8 cellular contexts compared by ENCODE assay signal in genomic region chr22:29270475-29271271, GRCh38. TPM values are rescaled to one million over a fixed set of nuclear protein-coding genes. Genes with fewer than 3 reads are reported as not detected.
DNase-seq lines count a peak whose midpoint lies in the region; ATAC-seq and TF ChIP-seq lines count a peak whose summit lies in the region.

No MANE protein-coding gene starts in this region.

- H3K27ac Mint-ChIP-seq in IgD-negative memory B cell, result peak overlapping the region; percentile 34 to 99 (median 98)

- H3K4me3 Mint-ChIP-seq in IgD-negative memory B cell, result peak overlapping the region; percentile 94 to 99 (median 98)

- peaks cover 34 to 71% (median 55%) of the 10 kb centered on the region in 3 donors for H3K4me1 Mint-ChIP-seq in IgD-negative memory B cell

- intact Hi-C loops in lower lobe of right lung (cut with DNase I), result no loop called here
- intact Hi-C loops in aorta (cut with DNase I), result loop anchor here in 1 of 2 donors (2.0 kb wide), 1 partner anchor 72 kb away; no protein-coding TSS in a partner anchor

- peaks cover 73% of the 10 kb centered on the region for H3K4me1 ChIP-seq in lower lobe of right lung
- peaks cover 1 to 5% of the 10 kb centered on the region in 2 donors for H3K4me1 ChIP-seq in aorta (ENCODE audit: control insufficient read depth in 1 of 2, insufficient read depth in 2 of 2, low read length in 2 of 2)

- peak; percentile 27 for DNase-seq in AG10803 (ENCODE audit: low read depth)
- DNase-seq in astrocyte of the hippocampus (ENCODE audit: low read depth, low spot score), result peak; percentile 21
- no peak for DNase-seq in lower lobe of right lung
- no peak for DNase-seq in aorta

- H3K9me3 ChIP-seq in lower lobe of right lung (no peaks in the 10 kb centered on the region), aorta (ENCODE audit: control insufficient read depth, low read length) (no peaks in the 10 kb centered on the region)

- H3K4me3 ChIP-seq in AG10803 (ENCODE audit: low read length), result peak overlapping the region; percentile 91
- H3K4me3 ChIP-seq in lower lobe of right lung, result peak overlapping the region; percentile 73
- H3K4me3 ChIP-seq in aorta (ENCODE audit: low read length in 2 of 2), result peak overlapping the region; percentile 56 to 86

- ATAC-seq in lower lobe of right lung (no peak), aorta (ENCODE audit: low FRiP score) (no peak), esophagus mucosa (no peak), HG02884 (IDR thresholded peaks at IDR 0.05; ENCODE audit: unreplicated experiment) (no peak), GM21737 (IDR thresholded peaks at IDR 0.05; ENCODE audit: unreplicated experiment) (no peak)

- H3K9me3 Mint-ChIP-seq in IgD-negative memory B cell, result no peaks in the 10 kb centered on the region

- no peaks in the 10 kb centered on the region for H3K27me3 Mint-ChIP-seq in IgD-negative memory B cell

- H3K36me3 Mint-ChIP-seq in IgD-negative memory B cell, result peaks cover 8% of the 10 kb centered on the region

- TF ChIP-seq CTCF in AG10803 (conservative IDR thresholded peaks at IDR 0.05; ENCODE audit: low read length) (no peak), lower lobe of right lung (IDR thresholded peaks at IDR 0.05) (no peak)

- no peaks in the 10 kb centered on the region for H3K27me3 ChIP-seq in lower lobe of right lung (ENCODE audit: low read depth)
- no peaks in the 10 kb centered on the region for H3K27me3 ChIP-seq in aorta (ENCODE audit: control insufficient read depth in 1 of 2, insufficient read depth in 2 of 2, low read length in 1 of 2)

- peaks cover 39% of the 10 kb centered on the region for H3K36me3 ChIP-seq in lower lobe of right lung
- peaks cover 0 to 2% of the 10 kb centered on the region in 2 donors for H3K36me3 ChIP-seq in aorta (ENCODE audit: control insufficient read depth in 1 of 2, insufficient read depth in 2 of 2, low read length in 1 of 2)

- WGBS in aorta, 2 donors, result 1 to 3% methylated on average over 9 of the region's 9 CpGs

- H3K27ac ChIP-seq in lower lobe of right lung, result no peak overlapping the region
- H3K27ac ChIP-seq in aorta (ENCODE audit: low read depth in 1 of 2, low read length in 2 of 2), result no peak overlapping the region

RNA-seq across cellular contexts. Expression of gene EWSR1, which starts 2.6 kb away (rescaled TPM):
- 211 TPM for polyA plus RNA-seq in IgD-negative memory B cell
- total RNA-seq in lower lobe of right lung, result 159 TPM
- 100 to 1,000 TPM; 176 to 184 TPM for total RNA-seq in aorta
- 100 to 1,000 TPM in 1 of 2 donors, 10 to 100 TPM in 1; 74.8 to 207 TPM for polyA plus RNA-seq in aorta
- total RNA-seq in esophagus mucosa, result 127 TPM

RNA-seq across cellular contexts. Expression of gene RHBDD3, which starts 2.9 kb away (rescaled TPM):
- polyA plus RNA-seq in IgD-negative memory B cell (9.7 TPM), aorta (10 to 100 TPM in 1 of 2 donors, 1 to 10 TPM in 1; 5.5 to 19.4 TPM)
- total RNA-seq in lower lobe of right lung (16.4 TPM), aorta (10 to 100 TPM in 1 of 2 donors, 1 to 10 TPM in 1; 9.0 to 17.4 TPM), esophagus mucosa (10.4 TPM)

RNA-seq across cellular contexts. Expression of gene GAS2L1, which starts 35.8 kb away (rescaled TPM):
- polyA plus RNA-seq in IgD-negative memory B cell, result 0.46 TPM
- total RNA-seq in lower lobe of right lung, result 29.9 TPM
- total RNA-seq in aorta, result 10 to 100 TPM; 21.0 to 22.3 TPM
- polyA plus RNA-seq in aorta, result 10 to 100 TPM; 11.4 to 21.5 TPM
- total RNA-seq in esophagus mucosa, result 27.7 TPM

RNA-seq across cellular contexts. Expression of gene RASL10A, which starts 44.8 kb away (rescaled TPM):
- polyA plus RNA-seq in IgD-negative memory B cell, result not detected
- 0.83 TPM for total RNA-seq in lower lobe of right lung
- 1 to 10 TPM; 3.0 to 3.5 TPM for total RNA-seq in aorta
- polyA plus RNA-seq in aorta, result under 1 TPM in 1 of 2 donors, not detected in 1; 0.49 TPM
- 0.88 TPM for total RNA-seq in esophagus mucosa

Comparison
In these comparisons a context has a peak if more than half of its experiments do, and no peak if none do; other contexts are left out.
1. DNase-seq: peak in AG10803 (single experiment) and astrocyte of the hippocampus (single experiment); none in lower lobe of right lung (single experiment) and aorta (0 of 2).
2. Peak in every context shown above with its lines, with median percentiles within 50 percentile points of each other: H3K4me3 ChIP-seq.